Comparison of ENCODE assay signal across 15 cellular contexts in genomic region chr22:26302726-26303125, GRCh38.
DNase-seq lines count a peak whose midpoint lies in the region; TF ChIP-seq lines count a peak whose summit lies in the region.
"Had no signal": no experiment of that assay in that cellular context is flagged by ENCODE, and none has a peak within 500 bp of the region (broad histone marks: within the 10 kb centered on the region; RNA-seq: fewer than 3 reads in every experiment).

No MANE protein-coding gene starts in this region.

- H3K9me3 Mint-ChIP-seq in brain (peaks cover 0 to 4% (median 0%) of the 10 kb centered on the region in 5 experiments), glutamatergic neuron (ENCODE audit: unreplicated experiment) (peaks cover 3% of the 10 kb centered on the region)
- H3K9me3 Mint-ChIP-seq: HFFc6 had no signal

- no peak for TF ChIP-seq POLR2A in esophagus squamous epithelium (IDR thresholded peaks at IDR 0.05)

- H3K36me3 Mint-ChIP-seq in brain (peaks cover 23% of the 10 kb centered on the region), glutamatergic neuron (ENCODE audit: unreplicated experiment) (peaks cover 15% of the 10 kb centered on the region)
- H3K36me3 Mint-ChIP-seq: CD4-positive, alpha-beta memory T cell had no signal

- no peak overlapping the region for H3K27ac ChIP-seq in esophagus squamous epithelium

- DNase-seq in NCI-H446 treated with DMSO at 0.1 percent for 48 hours (lab: John Stamatoyannopoulos, UW): peak; percentile 46
- DNase-seq in glutamatergic neuron: no peak
- no peak for DNase-seq in nucleus accumbens (lab: John Stamatoyannopoulos, UW)
- no peak for DNase-seq in NCI-H345 treated with DMSO at 0.1 percent for 48 hours (lab: John Stamatoyannopoulos, UW; ENCODE audit: unreplicated experiment)
- no peak for DNase-seq in esophagus squamous epithelium (lab: John Stamatoyannopoulos, UW)
- DNase-seq: Calu3; CD4-positive, alpha-beta memory T cell; COR-L47; DMS79; EL; GF-D8; GOT3; HFFc6 had no signal

- H3K27me3 Mint-ChIP-seq in brain (no peaks in the 10 kb centered on the region), glutamatergic neuron (ENCODE audit: unreplicated experiment) (peaks cover 3% of the 10 kb centered on the region)

- peak overlapping the region in 1 of 5 experiments; percentile 26 for H3K4me3 Mint-ChIP-seq in brain
- H3K4me3 Mint-ChIP-seq in glutamatergic neuron (ENCODE audit: unreplicated experiment): no peak overlapping the region
- H3K4me3 Mint-ChIP-seq: CD4-positive, alpha-beta memory T cell; HFFc6 had no signal

- peaks cover 7% of the 10 kb centered on the region for H3K4me1 Mint-ChIP-seq in brain
- peaks cover 2% of the 10 kb centered on the region for H3K4me1 Mint-ChIP-seq in glutamatergic neuron (ENCODE audit: low read depth, unreplicated experiment)
- H3K4me1 Mint-ChIP-seq: CD4-positive, alpha-beta memory T cell had no signal

- 57 to 58% methylated on average over 4 of the region's 4 CpGs for WGBS in esophagus squamous epithelium, 2 donors

- H3K27ac Mint-ChIP-seq in brain (peak overlapping the region in 4 of 5 experiments; percentile 11 to 87 (median 47)), glutamatergic neuron (ENCODE audit: unreplicated experiment) (peak overlapping the region; percentile 17)
- H3K27ac Mint-ChIP-seq: CD4-positive, alpha-beta memory T cell; HFFc6 had no signal

- intact Hi-C loops in esophagus squamous epithelium (cut with DNase I): no loop called here

- H3K9me3 ChIP-seq in esophagus squamous epithelium: no peaks in the 10 kb centered on the region
- H3K9me3 ChIP-seq: HAP-1 had no signal

- TF ChIP-seq CTCF in brain (conservative IDR thresholded peaks at IDR 0.05): no peak
- TF ChIP-seq CTCF in glutamatergic neuron (IDR thresholded peaks at IDR 0.05; ENCODE audit: partially characterized antibody, unreplicated experiment): no peak
- TF ChIP-seq CTCF in esophagus squamous epithelium (IDR thresholded peaks at IDR 0.05): no peak

- H3K4me1 ChIP-seq in esophagus squamous epithelium: no peaks in the 10 kb centered on the region
- H3K4me1 ChIP-seq: HAP-1 had no signal

- no peaks in the 10 kb centered on the region for H3K36me3 ChIP-seq in esophagus squamous epithelium
- H3K36me3 ChIP-seq: HAP-1 had no signal

- peaks cover 0 to 69% (median 0%) of the 10 kb centered on the region in 4 donors for H3K27me3 ChIP-seq in esophagus squamous epithelium

- no peak overlapping the region for H3K4me3 ChIP-seq in esophagus squamous epithelium
- H3K4me3 ChIP-seq: HAP-1 had no signal
